ENCODE assay signal across 25 cellular contexts in the genomic region with DNA sequence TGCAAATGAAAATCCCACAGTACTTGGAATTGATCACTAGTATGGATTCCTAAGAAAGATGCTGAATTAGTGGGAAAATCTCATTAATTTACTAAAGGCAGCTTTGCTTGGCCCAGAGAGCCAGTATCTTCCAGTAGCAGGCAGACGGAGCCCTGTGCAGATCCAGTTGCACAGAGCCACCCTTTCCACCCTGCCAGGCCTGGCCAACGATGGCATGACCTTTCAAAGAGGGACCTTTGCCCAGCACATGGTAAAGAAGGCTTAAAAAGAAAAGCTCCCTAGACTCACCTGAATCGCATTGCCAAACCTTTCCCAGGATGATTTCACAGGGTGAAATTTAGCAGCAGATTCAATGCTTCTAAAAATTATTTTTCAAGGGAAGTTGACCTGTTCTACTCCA.
"Had no signal": no experiment of that assay in that cellular context is flagged by ENCODE, and none has a peak within 500 bp of the region (broad histone marks: within the 10 kb centered on the region; RNA-seq: fewer than 3 reads in every experiment).

No MANE protein-coding gene starts in this region.

- H3K4me3 ChIP-seq: gastroesophageal sphincter, left ventricle myocardium inferior, ovary, tibial artery had no signal

- H3K9me3 ChIP-seq: gastroesophageal sphincter, left ventricle myocardium inferior, ovary, tibial artery had no signal

- ATAC-seq: gastroesophageal sphincter; naive thymus-derived CD4-positive, alpha-beta T cell; sciatic nerve; stimulated activated memory B cell treated with anti-CD40 and anti-IgM and Interleukin-4, amounts not matched to agents 10 μg/mL and 1 μg/mL and 100 μg/mL, for 72 hours; stimulated activated naive CD8-positive, alpha-beta T cell treated with anti-CD3 and anti-CD28 coated beads, Interleukin-15, amount 100 ng/mL, for 72 hours; T-helper 17 cell had no signal

- H3K27ac ChIP-seq: brain microvascular endothelial cell, gastroesophageal sphincter, ovary, tibial artery had no signal

- DNase-seq: activated CD4-positive, alpha-beta memory T cell treated with anti-CD3 and anti-CD28 coated beads for 36 hours; activated CD4-positive, alpha-beta T cell treated with anti-CD3 and anti-CD28 coated beads, Interleukin-2, amount 10 ng/mL, durations not matched to agents 24 days and 14 days; activated CD4-positive, CD25-positive, alpha-beta regulatory T cell treated with anti-CD3 and anti-CD28 coated beads, Interleukin-2, amount 50 U/mL, for 72 hours; activated CD8-positive, alpha-beta memory T cell treated with anti-CD3 and anti-CD28 coated beads, Interleukin-2, amount 50 U/mL, for 48 hours; activated gamma-delta T cell treated with Interleukin-2 at 50 U/mL for 16 hours; activated naive CD4-positive, alpha-beta T cell treated with anti-CD3 and anti-CD28 coated beads, Interleukin-2, amount 50 U/mL, for 16 hours; activated T-cell treated with anti-CD3 and anti-CD28 coated beads, Interleukin-2, amount 50 U/mL, for 24 hours; amniotic stem cell; brain microvascular endothelial cell; caudate nucleus; hippocampal formation; left ventricle myocardium inferior; midbrain; naive thymus-derived CD4-positive, alpha-beta T cell; ovary; small intestine; stimulated activated CD4-positive, alpha-beta T cell treated with anti-CD3 and anti-CD28 coated beads, Interleukin-4, amount 100 ng/mL, for 4 hours; stimulated activated CD8-positive, alpha-beta memory T cell treated with anti-CD3 and anti-CD28 coated beads, Interleukin-4, amount 100 ng/mL, for 48 hours; stimulated activated naive CD8-positive, alpha-beta T cell treated with anti-CD3 and anti-CD28 coated beads, Interleukin-15, amount 100 ng/mL, for 72 hours; T-helper 17 cell; T1000; tibial artery had no signal

- FAIRE-seq: small intestine had no signal

- H3K36me3 ChIP-seq: brain microvascular endothelial cell, gastroesophageal sphincter, left ventricle myocardium inferior, ovary, tibial artery had no signal

- H3K27me3 ChIP-seq: brain microvascular endothelial cell, gastroesophageal sphincter, ovary had no signal

- H3K4me1 ChIP-seq: tibial artery had no signal
